ENCODE assay signal across 24 cellular contexts in genomic region chr1:162165528-162165927, GRCh38.
DNase-seq lines count a peak whose midpoint lies in the region; ATAC-seq, FAIRE-seq and TF ChIP-seq lines count a peak whose summit lies in the region.
"Had no signal": no experiment of that assay in that cellular context is flagged by ENCODE, and none has a peak within 500 bp of the region (broad histone marks: within the 10 kb centered on the region; RNA-seq: fewer than 3 reads in every experiment).

No MANE protein-coding gene starts in this region.

- ATAC-seq in HepG2 = no peak
- ATAC-seq: stimulated activated memory B cell treated with anti-CD40 and anti-IgM and Interleukin-4, amounts not matched to agents 10 μg/mL and 1 μg/mL and 100 μg/mL, for 72 hours; T-cell had no signal

- no TSS peak for BruUV-seq in HepG2 (replicated peaks; lab: Mats Ljungman, UMichigan)

- H3K79me2 ChIP-seq in HepG2 (ENCODE audit: insufficient read depth, low read length) = peaks cover 27% of the 10 kb centered on the region

- no peak for TF ChIP-seq RAD21 in HepG2 (CRISPR knock-in tag; IDR thresholded peaks at IDR 0.05)

- TF ChIP-seq CTCF in C4-2B (conservative IDR thresholded peaks at IDR 0.05) = no peak
- no peak for TF ChIP-seq CTCF in LNCaP clone FGC (IDR thresholded peaks at IDR 0.05; ENCODE audit: control insufficient read depth, extremely low read depth, insufficient read depth)
- TF ChIP-seq CTCF in HepG2 (CRISPR knock-in tag; IDR thresholded peaks at IDR 0.05) = no peak

- 82% methylated on average over 3 of the region's 3 CpGs for WGBS in HepG2 (ENCODE audit: low lambda C conversion rate)

- intact Hi-C loops in HepG2 (cut with micrococcal nuclease; ENCODE audit: unreplicated experiment) = no loop called here

- peaks cover 29% of the 10 kb centered on the region; the same call in 1 of the 2 replicates for H3K4me1 ChIP-seq in HepG2 (ENCODE audit: insufficient read depth, low read length)
- H3K4me1 ChIP-seq: SJSA1 had no signal

- no peaks in the 10 kb centered on the region for H3K27me3 ChIP-seq in HepG2 (ENCODE audit: control insufficient read depth in 1 of 2, insufficient read depth in 2 of 2, low read length in 2 of 2)
- H3K27me3 ChIP-seq: sigmoid colon, suprapubic skin had no signal

- DNase-seq in LNCaP clone FGC (ENCODE audit: low read depth) = peak; percentile 66
- DNase-seq in NCI-H774 (lab: John Stamatoyannopoulos, UW) = peak; percentile 40
- DNase-seq in HepG2 (ENCODE audit: low spot score) = no peak
- no peak for DNase-seq in CD1c-positive myeloid dendritic cell (ENCODE audit: extremely low spot score)
- DNase-seq in DMS53 (lab: John Stamatoyannopoulos, UW) = no peak
- no peak for DNase-seq in HuH-7 (ENCODE audit: low spot score)
- no peak for DNase-seq in activated gamma-delta T cell (lab: John Stamatoyannopoulos, UW)
- DNase-seq: activated CD4-positive, alpha-beta T cell treated with anti-CD3 and anti-CD28 coated beads for 1 hour; activated CD8-positive, alpha-beta memory T cell treated with anti-CD3 and anti-CD28 coated beads for 24 hours; activated effector memory CD4-positive, alpha-beta T cell treated with anti-CD3 and anti-CD28 coated beads, Interleukin-2, amount 50 U/mL, for 16 hours; dermis blood vessel endothelial cell; esophagus squamous epithelium; NCI-H1930; NCI-H524; RPMI8226; sigmoid colon; stimulated activated CD4-positive, alpha-beta T cell treated with anti-CD3 and anti-CD28 coated beads, Interleukin-4, amount 100 ng/mL, for 4 hours; T-cell had no signal

- H3K36me3 ChIP-seq in HepG2 (replicated peaks in 1 of 2; ENCODE audit: control insufficient read depth in 1 of 2, insufficient read depth in 2 of 2, low read length in 2 of 2) = no peaks in the 10 kb centered on the region; a peak in 1 of 5 replicates
- H3K36me3 ChIP-seq: esophagus squamous epithelium, sigmoid colon, SJSA1, suprapubic skin had no signal

- TF ChIP-seq EP300 in HepG2 (IDR thresholded peaks at IDR 0.05; ENCODE audit: low read depth in 2 of 2, low read length in 2 of 2) = no peak
- no peak for TF ChIP-seq EP300 in HepG2 (CRISPR knock-in tag; IDR thresholded peaks at IDR 0.05; ENCODE audit: borderline replicate concordance)

- H3K4me2 ChIP-seq in HepG2 (ENCODE audit: low read depth, low read length) = no peak overlapping the region

- H3K4me3 ChIP-seq in LNCaP clone FGC (ENCODE audit: low read depth, low read length) (no peak overlapping the region), HepG2 (replicated peaks in 1 of 3; ENCODE audit: insufficient read depth in 1 of 3, low read depth in 2 of 3, low read length in 3 of 3) (no peak overlapping the region)
- H3K4me3 ChIP-seq: esophagus squamous epithelium, sigmoid colon, SJSA1, suprapubic skin had no signal

- H3K27ac ChIP-seq in C4-2B (0 out of 2 replicates have a peak overlapping the region, but pooled peaks have one; percentile 9), HepG2 (ENCODE audit: extremely low read length, insufficient read depth, low read length) (no peak overlapping the region)
- H3K27ac ChIP-seq: esophagus squamous epithelium, sigmoid colon, SJSA1, suprapubic skin had no signal

- H3K9ac ChIP-seq in HepG2 (ENCODE audit: insufficient read depth, low read depth, low read length) = no peak overlapping the region

- H4K20me1 ChIP-seq in HepG2 (ENCODE audit: insufficient read depth, low read length) = no peaks in the 10 kb centered on the region

- CTCF ChIA-PET in HepG2 (lab: Yijun Ruan, JAX; ENCODE audit: low intra/inter-chr PET ratio, low total read pairs) = no interaction called here

- no peaks in the 10 kb centered on the region for H3K9me3 ChIP-seq in HepG2 (ENCODE audit: low read length)
- H3K9me3 ChIP-seq: esophagus squamous epithelium, sigmoid colon, SJSA1, suprapubic skin had no signal

- POLR2A ChIA-PET in HepG2 (lab: Yijun Ruan, JAX) = no interaction called here

- H2AFZ ChIP-seq in HepG2 (ENCODE audit: low read length) = no peak overlapping the region

- in situ Hi-C loops in HepG2 (cut with HindIII; ENCODE audit: extremely low pct_ligation_motif_present, low pct_unique_long_range_greater_than_20kb) = no loop called here

- no peak for TF ChIP-seq POLR2A in HepG2 (IDR thresholded peaks at IDR 0.05; ENCODE audit: insufficient read depth in 1 of 2, low read depth in 2 of 2, low read length in 2 of 2)

- no peak for FAIRE-seq in HepG2 (lab: Jason Lieb, UNC)
- FAIRE-seq: endometrium, frontal cortex had no signal

TF ChIP-seq in HepG2, 621 proteins besides CTCF, POLR2A, EP300 and RAD21:
- no peak for TF ChIP-seq ZNF775 (CRISPR knock-in tag; IDR thresholded peaks at IDR 0.05; ENCODE audit: borderline replicate concordance)
- peak; percentile 39; the same call in 1 of the 2 replicates for TF ChIP-seq ZNF629 (CRISPR knock-in tag; conservative IDR thresholded peaks at IDR 0.05)
- TF ChIP-seq ZNF780A (CRISPR knock-in tag; IDR thresholded peaks at IDR 0.05) = no peak

Comparison
In these comparisons a context has a peak if more than half of its experiments do, and no peak if none do; other contexts are left out.
1. DNase-seq: peak in LNCaP clone FGC (single experiment) and NCI-H774 (single experiment); none in HepG2 (single experiment), CD1c-positive myeloid dendritic cell (single experiment), DMS53 (single experiment), HuH-7 (single experiment) and activated gamma-delta T cell (single experiment).